In genomic region chrX:74351760-74352159, GRCh38 we compare ENCODE assay signal across 1 cellular context.
TF ChIP-seq lines count a peak whose summit lies in the region.

No MANE protein-coding gene starts in this region.

TF ChIP-seq in GM12878, 131 proteins besides CTCF, POLR2A, EP300 and RAD21 (continued from another document):
- TF ChIP-seq MAX (IDR thresholded peaks at IDR 0.05; ENCODE audit: low read depth, low read length) (no peak), ZNF592 (IDR thresholded peaks at IDR 0.05) (no peak), MYC (IDR thresholded peaks at IDR 0.05; ENCODE audit: insufficient read depth, insufficient read length, insufficient replicate concordance, low read length, severe bottlenecking) (no peak)
